ENCODE assay signal across 25 cellular contexts in genomic region chr21:15282666-15283065, GRCh38.
DNase-seq lines count a peak whose midpoint lies in the region; ATAC-seq, FAIRE-seq and TF ChIP-seq lines count a peak whose summit lies in the region.
"Had no signal": no experiment of that assay in that cellular context is flagged by ENCODE, and none has a peak within 500 bp of the region (broad histone marks: within the 10 kb centered on the region; RNA-seq: fewer than 3 reads in every experiment).

No MANE protein-coding gene starts in this region.

- H3K4me3 ChIP-seq in liver (ENCODE audit: low read depth in 1 of 3, low read length in 3 of 3), result no peak overlapping the region
- H3K4me3 ChIP-seq in HepG2 (replicated peaks in 1 of 3; ENCODE audit: insufficient read depth in 1 of 3, low read depth in 2 of 3, low read length in 3 of 3), result no peak overlapping the region
- no peak overlapping the region for H3K4me3 ChIP-seq in fibroblast of the aortic adventitia (ENCODE audit: low read depth, low read length)
- H3K4me3 ChIP-seq: GM12878, GM23248, MG63 had no signal

- no peaks in the 10 kb centered on the region for H3K27me3 ChIP-seq in liver (ENCODE audit: control insufficient read depth in 4 of 4, insufficient read depth in 4 of 4, low read length in 3 of 4)
- H3K27me3 ChIP-seq in HepG2 (ENCODE audit: control insufficient read depth in 1 of 2, insufficient read depth in 2 of 2, low read length in 2 of 2), result no peaks in the 10 kb centered on the region
- H3K27me3 ChIP-seq: MG63 had no signal

- no peaks in the 10 kb centered on the region for H3K79me2 ChIP-seq in HepG2 (ENCODE audit: insufficient read depth, low read length)

- no peak for TF ChIP-seq EP300 in HepG2 (IDR thresholded peaks at IDR 0.05; ENCODE audit: low read depth in 2 of 2, low read length in 2 of 2)
- no peak for TF ChIP-seq EP300 in HepG2 (CRISPR knock-in tag; IDR thresholded peaks at IDR 0.05; ENCODE audit: borderline replicate concordance)

- ATAC-seq in HepG2, result no peak
- ATAC-seq in HG03439 (IDR thresholded peaks at IDR 0.05; ENCODE audit: unreplicated experiment), result no peak
- no peak for ATAC-seq in GM21723 (IDR thresholded peaks at IDR 0.05; ENCODE audit: unreplicated experiment)
- ATAC-seq: GM12878, HCT116, T-cell had no signal

- no peaks in the 10 kb centered on the region for H4K20me1 ChIP-seq in HepG2 (ENCODE audit: insufficient read depth, low read length)

- no peak overlapping the region for H3K4me2 ChIP-seq in HepG2 (ENCODE audit: low read depth, low read length)

- FAIRE-seq in HepG2 (lab: Jason Lieb, UNC), result no peak
- FAIRE-seq: GM12878, GM18507 had no signal

- POLR2A ChIA-PET in HepG2 (lab: Yijun Ruan, JAX) (no interaction called here), RWPE1 (lab: Yijun Ruan, JAX; ENCODE audit: low non-redundant PET) (no interaction called here)

- WGBS in liver, result 43% methylated on average over 1 of the region's 1 CpG
- 76% methylated on average over 1 of the region's 1 CpG for WGBS in HepG2 (ENCODE audit: low lambda C conversion rate)

- no peak overlapping the region for H3K9ac ChIP-seq in liver (ENCODE audit: low read depth in 1 of 2, low read length in 2 of 2)
- H3K9ac ChIP-seq in HepG2 (ENCODE audit: insufficient read depth, low read depth, low read length), result no peak overlapping the region
- H3K9ac ChIP-seq: GM23248 had no signal

- peaks cover 0 to 2% (median under 1%) of the 10 kb centered on the region in 4 donors for H3K9me3 ChIP-seq in liver (ENCODE audit: control insufficient read depth in 4 of 4, low read length in 3 of 4)
- peaks cover 15% of the 10 kb centered on the region for H3K9me3 ChIP-seq in HepG2 (ENCODE audit: low read length)
- H3K9me3 ChIP-seq: MG63 had no signal

- CTCF ChIA-PET in HepG2 (lab: Yijun Ruan, JAX; ENCODE audit: low intra/inter-chr PET ratio, low total read pairs) (no interaction called here), RWPE1 (lab: Yijun Ruan, JAX) (no interaction called here)

- DNase-seq in HepG2 (ENCODE audit: low spot score) (no peak), fibroblast of the aortic adventitia (ENCODE audit: low read depth) (peak; percentile 50), NCI-H1048 (lab: John Stamatoyannopoulos, UW) (no peak), RWPE1 (ENCODE audit: low spot score) (no peak)
- DNase-seq: AML-193; Calu3; CD4-positive, CD25-positive, alpha-beta regulatory T cell; DMS79; GM23248; KG1; MG63; NCI-H1417; NCI-H2081 treated with DMSO at 0.1 percent for 48 hours; NCI-H345; NCI-H748 treated with DMSO at 0.1 percent for 48 hours; RPMI8226; T-cell had no signal

- H3K27ac ChIP-seq in liver (ENCODE audit: low read depth in 1 of 2, low read length in 2 of 2) (no peak overlapping the region), HepG2 (ENCODE audit: extremely low read length, insufficient read depth, low read length) (no peak overlapping the region), VCaP (peak overlapping the region; percentile 11; the same call in 1 of the 2 replicates), RWPE1 (no peak overlapping the region)
- H3K27ac ChIP-seq: GM23248, HL-60 had no signal

- no peak for TF ChIP-seq POLR2A in HepG2 (IDR thresholded peaks at IDR 0.05; ENCODE audit: insufficient read depth in 1 of 2, low read depth in 2 of 2, low read length in 2 of 2)

- intact Hi-C loops in HepG2 (cut with micrococcal nuclease; ENCODE audit: unreplicated experiment), result no loop called here

- H3K4me1 ChIP-seq in liver (ENCODE audit: control insufficient read depth in 4 of 4, insufficient read depth in 4 of 4, low read length in 3 of 4), result peaks cover 0 to 4% (median 0%) of the 10 kb centered on the region in 4 donors
- peaks cover 7% of the 10 kb centered on the region for H3K4me1 ChIP-seq in HepG2 (ENCODE audit: insufficient read depth, low read length)

- TF ChIP-seq CTCF in liver (IDR thresholded peaks at IDR 0.05; ENCODE audit: low read depth, low read length, missing input control), result no peak
- no peak for TF ChIP-seq CTCF in HepG2 (CRISPR knock-in tag; IDR thresholded peaks at IDR 0.05)
- no peak for TF ChIP-seq CTCF in VCaP (conservative IDR thresholded peaks at IDR 0.05)
- no peak for TF ChIP-seq CTCF in fibroblast of the aortic adventitia (IDR thresholded peaks at IDR 0.05; ENCODE audit: insufficient read depth, low read length)
- TF ChIP-seq CTCF in RWPE1 (conservative IDR thresholded peaks at IDR 0.05; ENCODE audit: low read depth), result no peak

- no peak overlapping the region for H2AFZ ChIP-seq in HepG2 (ENCODE audit: low read length)
- H2AFZ ChIP-seq: GM23248 had no signal

- BruUV-seq in HepG2 (replicated peaks; lab: Mats Ljungman, UMichigan), result no TSS peak

- in situ Hi-C loops in HepG2 (cut with HindIII; ENCODE audit: extremely low pct_ligation_motif_present, low pct_unique_long_range_greater_than_20kb), result no loop called here

- TF ChIP-seq RAD21 in liver (IDR thresholded peaks at IDR 0.05), result peak; percentile 8 to 17
- no peak for TF ChIP-seq RAD21 in HepG2 (CRISPR knock-in tag; IDR thresholded peaks at IDR 0.05)

- H3K36me3 ChIP-seq in liver (ENCODE audit: control insufficient read depth in 4 of 4, insufficient read depth in 3 of 4, low read depth in 1 of 4, low read length in 3 of 4) (no peaks in the 10 kb centered on the region), HepG2 (replicated peaks in 1 of 2; ENCODE audit: control insufficient read depth in 1 of 2, insufficient read depth in 2 of 2, low read length in 2 of 2) (no peaks in the 10 kb centered on the region)
- H3K36me3 ChIP-seq: MG63 had no signal

TF ChIP-seq in liver, 16 proteins besides CTCF, POLR2A, EP300 and RAD21 (continues in another document):
- no peak for TF ChIP-seq TAF1 (conservative IDR thresholded peaks at IDR 0.05)
- TF ChIP-seq, protein P1, sequence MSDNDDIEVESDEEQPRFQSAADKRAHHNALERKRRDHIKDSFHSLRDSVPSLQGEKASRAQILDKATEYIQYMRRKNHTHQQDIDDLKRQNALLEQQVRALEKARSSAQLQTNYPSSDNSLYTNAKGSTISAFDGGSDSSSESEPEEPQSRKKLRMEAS (IDR thresholded peaks at IDR 0.05), result no peak
- TF ChIP-seq REST (IDR thresholded peaks at IDR 0.05), result no peak
- TF ChIP-seq SP1 (IDR thresholded peaks at IDR 0.05), result no peak

TF ChIP-seq in HepG2, 621 proteins besides CTCF, POLR2A, EP300 and RAD21:
- TF ChIP-seq, protein P2, sequence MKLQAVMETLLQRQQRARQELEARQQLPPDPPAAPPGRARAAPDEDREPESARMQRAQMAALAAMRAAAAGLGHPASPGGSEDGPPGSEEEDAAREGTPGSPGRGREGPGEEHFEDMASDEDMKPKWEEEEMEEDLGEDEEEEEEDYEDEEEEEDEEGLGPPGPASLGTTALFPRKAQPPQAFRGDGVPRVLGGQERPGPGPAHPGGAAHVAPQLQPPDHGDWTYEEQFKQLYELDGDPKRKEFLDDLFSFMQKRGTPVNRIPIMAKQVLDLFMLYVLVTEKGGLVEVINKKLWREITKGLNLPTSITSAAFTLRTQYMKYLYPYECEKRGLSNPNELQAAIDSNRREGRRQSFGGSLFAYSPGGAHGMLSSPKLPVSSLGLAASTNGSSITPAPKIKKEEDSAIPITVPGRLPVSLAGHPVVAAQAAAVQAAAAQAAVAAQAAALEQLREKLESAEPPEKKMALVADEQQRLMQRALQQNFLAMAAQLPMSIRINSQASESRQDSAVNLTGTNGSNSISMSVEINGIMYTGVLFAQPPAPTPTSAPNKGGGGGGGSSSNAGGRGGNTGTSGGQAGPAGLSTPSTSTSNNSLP (IDR thresholded peaks at IDR 0.05; ENCODE audit: low read depth, low read length), result no peak
- TF ChIP-seq ZSCAN30 (CRISPR knock-in tag; IDR thresholded peaks at IDR 0.05), result no peak
- no peak for TF ChIP-seq CAMTA2 (CRISPR knock-in tag; IDR thresholded peaks at IDR 0.05; ENCODE audit: borderline replicate concordance)
TF ChIP-seq in HepG2: peak in this region for 0.
